Comparison of ENCODE assay signal across 24 cellular contexts in genomic region chr1:30795026-30795425, GRCh38.
"Had no signal": no experiment of that assay in that cellular context is flagged by ENCODE, and none has a peak within 500 bp of the region (broad histone marks: within the 10 kb centered on the region; RNA-seq: fewer than 3 reads in every experiment).

No MANE protein-coding gene starts in this region.

- H3K36me3 ChIP-seq: cardiac muscle cell, heart right ventricle, neutrophil, ovary, prostate gland, upper lobe of right lung had no signal

- ATAC-seq: activated CD4-positive, alpha-beta T cell treated with anti-CD3 and anti-CD28 coated beads for 36 hours; activated T-helper 17 cell treated with anti-CD3 and anti-CD28 coated beads, Interleukin-2, amount 50 U/mL, for 72 hours; upper lobe of right lung; WTC11 had no signal

- H3K9me3 ChIP-seq: heart right ventricle, neutrophil, ovary, prostate gland, upper lobe of right lung had no signal

- H3K4me1 ChIP-seq: prostate gland had no signal

- DNase-seq: activated CD4-positive, alpha-beta T cell treated with anti-CD3 and anti-CD28 coated beads for 36 hours; activated CD4-positive, alpha-beta T cell treated with anti-CD3 and anti-CD28 coated beads, Interleukin-2, amount 50 U/mL, for 4 hours; activated CD8-positive, alpha-beta memory T cell treated with anti-CD3 and anti-CD28 coated beads for 24 hours; activated CD8-positive, alpha-beta memory T cell treated with anti-CD3 and anti-CD28 coated beads, Interleukin-2, amount 50 U/mL, for 4 hours; activated naive CD4-positive, alpha-beta T cell; activated naive CD8-positive, alpha-beta T cell treated with anti-CD3 and anti-CD28 coated beads for 36 hours; activated T-cell treated with anti-CD3 and anti-CD28 coated beads, Interleukin-2, amount 50 U/mL, for 24 hours; amygdala; cortex of kidney; heart right ventricle; islet precursor cell; midbrain; ovary; stimulated activated CD4-positive, alpha-beta T cell treated with anti-CD3 and anti-CD28 coated beads, Interleukin-4, amount 100 ng/mL, for 24 hours; stimulated activated naive CD4-positive, alpha-beta T cell treated with Interleukin-2 at 50 U/mL for 16 hours; T-helper 1 cell; upper lobe of right lung had no signal

- FAIRE-seq: TTC549 had no signal

- H3K4me3 ChIP-seq: cardiac muscle cell, heart right ventricle, ovary, prostate gland, upper lobe of right lung had no signal

- H3K27me3 ChIP-seq: cardiac muscle cell, ovary, upper lobe of right lung had no signal

- H3K27ac ChIP-seq: cardiac muscle cell, epithelial cell of prostate, heart right ventricle, neutrophil, ovary, prostate gland, upper lobe of right lung had no signal
